1 cellular context compared by ENCODE assay signal in the genomic region with DNA sequence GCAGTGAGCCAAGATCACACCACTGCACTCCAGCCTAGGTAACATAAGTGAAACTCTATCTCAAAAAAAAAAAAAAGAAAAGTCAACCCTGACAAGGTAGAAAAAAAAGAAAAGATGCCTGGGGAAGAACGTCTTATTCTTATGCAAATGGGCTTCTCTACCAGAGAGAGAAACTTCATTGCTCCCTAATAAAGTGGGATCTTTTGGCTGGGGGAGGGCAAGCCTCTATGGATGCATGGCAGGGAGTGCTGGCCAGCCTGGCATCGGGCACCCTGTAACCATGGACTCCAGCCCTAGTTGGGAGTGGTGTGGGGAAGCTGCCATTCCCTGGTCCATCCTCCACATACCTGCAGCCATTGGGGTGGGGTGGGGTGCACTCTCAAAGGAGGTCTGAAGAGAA.
TF ChIP-seq lines count a peak whose summit lies in the region.

No MANE protein-coding gene starts in this region.

TF ChIP-seq in GM23338, 12 proteins besides CTCF, POLR2A, EP300 and RAD21:
- TF ChIP-seq, protein P1, sequence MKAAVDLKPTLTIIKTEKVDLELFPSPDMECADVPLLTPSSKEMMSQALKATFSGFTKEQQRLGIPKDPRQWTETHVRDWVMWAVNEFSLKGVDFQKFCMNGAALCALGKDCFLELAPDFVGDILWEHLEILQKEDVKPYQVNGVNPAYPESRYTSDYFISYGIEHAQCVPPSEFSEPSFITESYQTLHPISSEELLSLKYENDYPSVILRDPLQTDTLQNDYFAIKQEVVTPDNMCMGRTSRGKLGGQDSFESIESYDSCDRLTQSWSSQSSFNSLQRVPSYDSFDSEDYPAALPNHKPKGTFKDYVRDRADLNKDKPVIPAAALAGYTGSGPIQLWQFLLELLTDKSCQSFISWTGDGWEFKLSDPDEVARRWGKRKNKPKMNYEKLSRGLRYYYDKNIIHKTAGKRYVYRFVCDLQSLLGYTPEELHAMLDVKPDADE (IDR thresholded peaks at IDR 0.05) = no peak
- TF ChIP-seq POLR2AphosphoS5 (IDR thresholded peaks at IDR 0.05; ENCODE audit: low read depth) (no peak), JUNB (IDR thresholded peaks at IDR 0.05; ENCODE audit: unreplicated experiment) (no peak), CREB1 (CRISPR knock-in tag; IDR thresholded peaks at IDR 0.05; ENCODE audit: low read depth) (no peak), STAT1 (IDR thresholded peaks at IDR 0.05; ENCODE audit: unreplicated experiment) (no peak)
TF ChIP-seq in GM23338: peak in this region for 0.
